Comparison of ENCODE assay signal across 8 cellular contexts in the genomic region with DNA sequence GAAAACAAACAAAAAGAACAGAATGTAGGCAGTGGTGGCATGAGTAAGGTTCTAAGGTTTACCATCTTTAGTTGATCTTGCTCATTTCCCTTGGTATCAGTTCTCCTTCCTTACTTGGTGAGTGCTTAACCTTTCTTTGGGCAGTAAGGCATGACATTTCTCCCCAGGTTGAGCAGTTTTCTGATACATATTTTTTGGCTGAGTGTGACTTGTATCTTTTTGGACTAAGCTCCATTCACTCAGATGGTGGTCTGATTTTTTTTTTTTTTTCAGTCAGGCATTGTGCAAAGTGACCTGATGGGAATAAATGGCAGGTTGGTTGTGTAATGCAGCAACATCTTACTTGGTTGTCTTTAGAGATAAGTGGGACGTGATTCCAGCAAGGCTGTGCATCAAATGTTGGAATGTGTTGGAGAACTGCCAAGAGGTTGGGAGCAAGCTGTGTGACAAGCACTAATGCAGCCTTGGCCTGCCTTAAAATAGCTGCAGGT. TPM values are rescaled to one million over a fixed set of nuclear protein-coding genes. Genes with fewer than 3 reads are reported as not detected.
A peak's percentile ranks its signal among the peaks of the same experiment; 100 is the strongest.
DNase-seq lines count a peak whose midpoint lies in the region; ATAC-seq, FAIRE-seq and TF ChIP-seq lines count a peak whose summit lies in the region.

No MANE protein-coding gene starts in this region.

- peaks cover 55% of the 10 kb centered on the region for H3K79me2 ChIP-seq in parathyroid adenoma

- peaks cover 3% of the 10 kb centered on the region for H3K27me3 Mint-ChIP-seq in activated CD4-positive, alpha-beta T cell treated with anti-CD3 and anti-CD28 coated beads for 36 hours

- TF ChIP-seq CTCF in BJ (IDR thresholded peaks at IDR 0.05; ENCODE audit: insufficient read depth, low read depth, low read length) = no peak
- no peak for TF ChIP-seq CTCF in bronchial epithelial cell (IDR thresholded peaks at IDR 0.05; ENCODE audit: insufficient read depth, low read length, severe bottlenecking)
- TF ChIP-seq CTCF in parathyroid adenoma (IDR thresholded peaks at IDR 0.05) = no peak
- no peak for TF ChIP-seq CTCF in Peyer's patch (IDR thresholded peaks at IDR 0.05)

- no peak overlapping the region for H2AFZ ChIP-seq in parathyroid adenoma

- peak; percentile 37 for DNase-seq in BJ (ENCODE audit: low read depth)
- DNase-seq in HuH-7.5 (ENCODE audit: low spot score) = peak; percentile 39
- peak; percentile 36 for DNase-seq in bronchial epithelial cell (ENCODE audit: low read depth)
- no peak for DNase-seq in activated CD4-positive, alpha-beta T cell treated with anti-CD3 and anti-CD28 coated beads for 36 hours
- DNase-seq in Peyer's patch = no peak
- DNase-seq in CD1c-positive myeloid dendritic cell (ENCODE audit: extremely low spot score) = no peak

- no peaks in the 10 kb centered on the region for H3K36me3 ChIP-seq in BJ (ENCODE audit: control insufficient read depth, insufficient read depth, low read length)
- no peaks in the 10 kb centered on the region for H3K36me3 ChIP-seq in bronchial epithelial cell (ENCODE audit: control insufficient read depth, insufficient read depth, low read length)
- no peaks in the 10 kb centered on the region for H3K36me3 ChIP-seq in parathyroid adenoma (ENCODE audit: control insufficient read depth, insufficient read depth, low read length)
- H3K36me3 ChIP-seq in Peyer's patch = no peaks in the 10 kb centered on the region

- no peak overlapping the region for H3K27ac Mint-ChIP-seq in activated CD4-positive, alpha-beta T cell treated with anti-CD3 and anti-CD28 coated beads for 36 hours

- FAIRE-seq in bronchial epithelial cell (lab: Jason Lieb, UNC) = no peak

- H3K4me1 ChIP-seq in parathyroid adenoma (peaks cover 9% of the 10 kb centered on the region), Peyer's patch (no peaks in the 10 kb centered on the region)

- H3K4me1 Mint-ChIP-seq in activated CD4-positive, alpha-beta T cell treated with anti-CD3 and anti-CD28 coated beads for 36 hours = no peaks in the 10 kb centered on the region

- no peaks in the 10 kb centered on the region for H3K9me3 Mint-ChIP-seq in activated CD4-positive, alpha-beta T cell treated with anti-CD3 and anti-CD28 coated beads for 36 hours (ENCODE audit: low read depth)

- CTCF ChIA-PET in BJ (lab: Yijun Ruan, JAX) = interaction anchor here (1.1 kb wide), 1 partner anchor 10 kb away, joined by 5 read pairs; no protein-coding TSS in a partner anchor
- CTCF ChIA-PET in activated CD4-positive, alpha-beta T cell treated with anti-CD3 and anti-CD28 coated beads for 36 hours (lab: Charles Lee) = interaction anchor here (0.7 to 0.8 kb wide), 2 partner anchors 162 to 233 kb away, joined by 3 to 4 read pairs; no protein-coding TSS in a partner anchor

- H3K27me3 ChIP-seq in BJ (ENCODE audit: control insufficient read depth, insufficient read depth, low read length) (no peaks in the 10 kb centered on the region), bronchial epithelial cell (ENCODE audit: control insufficient read depth, insufficient read depth, low read length) (no peaks in the 10 kb centered on the region), parathyroid adenoma (ENCODE audit: control insufficient read depth, insufficient read depth, low read length) (no peaks in the 10 kb centered on the region), Peyer's patch (no peaks in the 10 kb centered on the region)

- H3K9me3 ChIP-seq in parathyroid adenoma (ENCODE audit: control insufficient read depth, low read length) (no peaks in the 10 kb centered on the region), Peyer's patch (no peaks in the 10 kb centered on the region)

- H3K27ac ChIP-seq in parathyroid adenoma (peak overlapping the region; percentile 24), Peyer's patch (no peak overlapping the region)

- H3K4me3 Mint-ChIP-seq in activated CD4-positive, alpha-beta T cell treated with anti-CD3 and anti-CD28 coated beads for 36 hours = no peak overlapping the region

- POLR2A ChIA-PET in BJ (lab: Charles Lee) = interaction anchor here (0.7 kb wide), 1 partner anchor 57 kb away, joined by 5 read pairs; no protein-coding TSS in a partner anchor
- POLR2A ChIA-PET in activated CD4-positive, alpha-beta T cell treated with anti-CD3 and anti-CD28 coated beads for 36 hours (lab: Charles Lee) = no interaction called here

- H3K4me3 ChIP-seq in BJ (ENCODE audit: low read depth, low read length) (no peak overlapping the region), bronchial epithelial cell (ENCODE audit: low read depth, low read length) (no peak overlapping the region), parathyroid adenoma (ENCODE audit: low read depth, low read length) (no peak overlapping the region), Peyer's patch (no peak overlapping the region)

- intact Hi-C loops in activated CD4-positive, alpha-beta T cell treated with anti-CD3 and anti-CD28 coated beads for 36 hours (cut with DNase I, micrococcal nuclease) = no loop called here

- no peak for TF ChIP-seq POLR2A in Peyer's patch (IDR thresholded peaks at IDR 0.05)

- ATAC-seq in GM21526 (IDR thresholded peaks at IDR 0.05; ENCODE audit: low FRiP score, unreplicated experiment) = peak; percentile 74
- no peak for ATAC-seq in activated CD4-positive, alpha-beta T cell treated with anti-CD3 and anti-CD28 coated beads for 36 hours

- peak overlapping the region; percentile 13 for H3K4me2 ChIP-seq in parathyroid adenoma (ENCODE audit: low read length)

- H3K9ac ChIP-seq in parathyroid adenoma = no peak overlapping the region

- H3K36me3 Mint-ChIP-seq in activated CD4-positive, alpha-beta T cell treated with anti-CD3 and anti-CD28 coated beads for 36 hours (ENCODE audit: low read depth) = no peaks in the 10 kb centered on the region

RNA-seq across cellular contexts. Expression of gene SPTBN1, which starts 15.1 kb away (rescaled TPM):
- polyA plus RNA-seq in BJ (2011; rRNA removed) = 33.8 and 39.1 TPM in 2 replicates
- 56.8 and 83.4 TPM in 2 replicates for polyA minus RNA-seq in BJ (2011; rRNA and poly(A)+ RNA removed)
- total RNA-seq in bronchial epithelial cell (339 and 365 TPM in 2 replicates), Peyer's patch (100 to 1,000 TPM; 171 to 293 (median 247) TPM)
- 10 to 100 TPM; 76.6 to 86.8 TPM for total RNA-seq in activated CD4-positive, alpha-beta T cell treated with anti-CD3 and anti-CD28 coated beads for 36 hours

Comparison
In these comparisons a context has a peak if more than half of its experiments do, and no peak if none do; other contexts are left out.
1. DNase-seq: peak in BJ (single experiment), HuH-7.5 (single experiment) and bronchial epithelial cell (single experiment); none in activated CD4-positive, alpha-beta T cell treated with anti-CD3 and anti-CD28 coated beads for 36 hours (single experiment), Peyer's patch (0 of 3) and CD1c-positive myeloid dendritic cell (single experiment).